In genomic region chr14:95294834-95295599, GRCh38 we compare ENCODE assay signal across 12 cellular contexts. TPM values are rescaled to one million over a fixed set of nuclear protein-coding genes. Genes with fewer than 3 reads are reported as not detected.
DNase-seq lines count a peak whose midpoint lies in the region; ATAC-seq, FAIRE-seq and TF ChIP-seq lines count a peak whose summit lies in the region.
"Had no signal": no experiment of that assay in that cellular context is flagged by ENCODE, and none has a peak within 500 bp of the region (broad histone marks: within the 10 kb centered on the region; RNA-seq: fewer than 3 reads in every experiment).

No MANE protein-coding gene starts in this region.

- in situ Hi-C loops in transverse colon (cut with MboI; ENCODE audit: low pct_ligation_motif_present in 1 of 4, low pct_unique_long_range_greater_than_20kb in 1 of 4, low sequenced_read_pairs in 3 of 4): no loop called here

- no peak overlapping the region for H3K4me2 ChIP-seq in SK-N-SH

- H3K79me2 ChIP-seq in SK-N-SH (ENCODE audit: insufficient read depth): no peaks in the 10 kb centered on the region

- H3K36me3 ChIP-seq in SK-N-SH (replicated peaks in 1 of 2; ENCODE audit: control insufficient read depth in 1 of 2, insufficient read depth in 2 of 2, low read length in 1 of 2): no peaks in the 10 kb centered on the region
- H3K36me3 ChIP-seq in transverse colon: no peaks in the 10 kb centered on the region
- H3K36me3 ChIP-seq: SJSA1 had no signal

- H3K4me3 ChIP-seq in SK-N-SH (ENCODE audit: low read depth in 2 of 2, low read length in 1 of 2) (no peak overlapping the region), transverse colon (no peak overlapping the region)
- H3K4me3 ChIP-seq: SJSA1 had no signal

- H3K9me2 ChIP-seq in SK-N-SH: no peaks in the 10 kb centered on the region

- TF ChIP-seq POLR2A in transverse colon (IDR thresholded peaks at IDR 0.05): no peak

- TF ChIP-seq CTCF in SK-N-SH (IDR thresholded peaks at IDR 0.05): no peak
- TF ChIP-seq CTCF in transverse colon (IDR thresholded peaks at IDR 0.05): no peak
- no peak for TF ChIP-seq CTCF in D721Med (IDR thresholded peaks at IDR 0.05; ENCODE audit: insufficient read depth, missing control alignments)

- TF ChIP-seq RAD21 in SK-N-SH (IDR thresholded peaks at IDR 0.05; ENCODE audit: low read length): no peak

- H2AFZ ChIP-seq in SK-N-SH (ENCODE audit: low read depth): no peak overlapping the region

- H3K9me3 ChIP-seq in SK-N-SH: no peaks in the 10 kb centered on the region
- H3K9me3 ChIP-seq in transverse colon: peaks cover 0 to 4% of the 10 kb centered on the region in 2 donors
- H3K9me3 ChIP-seq: SJSA1 had no signal

- POLR2A ChIA-PET in SK-N-SH (lab: Yijun Ruan, JAX): no interaction called here

- no peak overlapping the region for H3K9ac ChIP-seq in SK-N-SH

- intact Hi-C loops in transverse colon (cut with DNase I; ENCODE audit: low total_unique reads): no loop called here

- ATAC-seq in HG03565 (IDR thresholded peaks at IDR 0.05; ENCODE audit: unreplicated experiment) (no peak), HG02571 (IDR thresholded peaks at IDR 0.05; ENCODE audit: unreplicated experiment) (no peak)

- H3K27me3 ChIP-seq in SK-N-SH (ENCODE audit: insufficient read depth): no peaks in the 10 kb centered on the region
- H3K27me3 ChIP-seq in transverse colon: no peaks in the 10 kb centered on the region
- H3K27me3 ChIP-seq: SJSA1 had no signal

- no peaks in the 10 kb centered on the region for H4K20me1 ChIP-seq in SK-N-SH (ENCODE audit: insufficient read depth)

- CTCF ChIA-PET in SK-N-SH (lab: Yijun Ruan, JAX): no interaction called here

- DNase-seq in DMS79 treated with DMSO at 0.1 percent for 48 hours (lab: John Stamatoyannopoulos, UW) (peak; percentile 43), DMS79 (lab: John Stamatoyannopoulos, UW) (no peak), SK-N-SH (no peak), glomerular visceral epithelial cell (ENCODE audit: extremely low spot score) (peak; percentile 56), transverse colon (peak; percentile 35), D721Med (ENCODE audit: insufficient read length, low spot score) (no peak)
- DNase-seq: 8988T; activated CD4-positive, alpha-beta T cell treated with anti-CD3 and anti-CD28 coated beads, Interleukin-2, amount 10 ng/mL, durations not matched to agents 7 days and 5 days had no signal

- peaks cover 9 to 21% of the 10 kb centered on the region in 2 experiments; a peak in 2 of 4 replicates for H3K4me1 ChIP-seq in SK-N-SH (ENCODE audit: control insufficient read depth in 1 of 2, insufficient read depth in 2 of 2, low read depth in 1 of 2, low read length in 1 of 2)
- peaks cover 8 to 42% (median 12%) of the 10 kb centered on the region in 4 donors for H3K4me1 ChIP-seq in transverse colon
- H3K4me1 ChIP-seq: SJSA1 had no signal

- TF ChIP-seq EP300 in SK-N-SH (IDR thresholded peaks at IDR 0.05; ENCODE audit: borderline replicate concordance in 1 of 2, low read depth in 1 of 2, low read length in 1 of 2) (no peak), transverse colon (IDR thresholded peaks at IDR 0.05; ENCODE audit: low read depth) (no peak)

- FAIRE-seq in D721Med (lab: Jason Lieb, UNC): no peak
- FAIRE-seq: endometrium had no signal

- H3F3A ChIP-seq in SK-N-SH (replicated peaks; ENCODE audit: insufficient read depth): no peaks in the 10 kb centered on the region

- WGBS in SK-N-SH (ENCODE audit: low lambda C conversion rate): 65% methylated on average over 8 of the region's 9 CpGs
- WGBS in transverse colon (ENCODE audit: low coverage in 1 of 2), 2 donors: 60 to 79% methylated on average over 1 to 9 of the region's 9 CpGs

- H3K27ac ChIP-seq in SK-N-SH (ENCODE audit: low read depth in 2 of 2, low read length in 1 of 2) (no peak overlapping the region), transverse colon (peak overlapping the region in 3 of 4 donors; percentile 23 to 33 (median 32))
- H3K27ac ChIP-seq: SJSA1 had no signal

TF ChIP-seq in SK-N-SH, 30 proteins besides CTCF, POLR2A, EP300 and RAD21:
- TF ChIP-seq ELF1 (IDR thresholded peaks at IDR 0.05) (no peak), MXI1 (IDR thresholded peaks at IDR 0.05; ENCODE audit: low read depth, low read length) (no peak), NFIC (IDR thresholded peaks at IDR 0.05; ENCODE audit: borderline replicate concordance) (peak; percentile 21; the same call in 1 of the 2 replicates), TCF12 (IDR thresholded peaks at IDR 0.05) (no peak), GABPA (IDR thresholded peaks at IDR 0.05; ENCODE audit: low read depth) (no peak), IRF3 (IDR thresholded peaks at IDR 0.05; ENCODE audit: low read depth, low read length) (no peak), USF2 (IDR thresholded peaks at IDR 0.05; ENCODE audit: borderline replicate concordance, low read depth, low read length) (no peak), USF1 (IDR thresholded peaks at IDR 0.05; ENCODE audit: borderline replicate concordance, low read depth) (no peak), JUND (IDR thresholded peaks at IDR 0.05) (no peak)

RNA-seq across cellular contexts. Expression of gene CLMN, which starts 24.7 kb away (rescaled TPM):
- polyA plus RNA-seq in SK-N-SH (2012; rRNA removed): 1.4 TPM in 2 replicates
- 1.3 TPM in 2 replicates for polyA plus RNA-seq in SK-N-SH (2012; cell fraction: cytosol; rRNA removed)
- polyA plus RNA-seq in SK-N-SH (2012; cell fraction: nucleus; rRNA removed): 5.6 and 5.8 TPM in 2 replicates
- 100 to 1,000 TPM in 1 of 4 donors, 10 to 100 TPM in 3; 71.1 to 118 (median 90.1) TPM for total RNA-seq in transverse colon

Comparison
In these comparisons a context has a peak if more than half of its experiments do, and no peak if none do; other contexts are left out.
1. DNase-seq: peak in DMS79 treated with DMSO at 0.1 percent for 48 hours (single experiment), glomerular visceral epithelial cell (single experiment) and transverse colon (single experiment); none in DMS79 (single experiment), SK-N-SH (single experiment) and D721Med (single experiment).
2. H3K27ac ChIP-seq: peak in transverse colon (3 of 4); none in SK-N-SH (0 of 2).